10 cellular contexts compared by ENCODE assay signal in the genomic region with DNA sequence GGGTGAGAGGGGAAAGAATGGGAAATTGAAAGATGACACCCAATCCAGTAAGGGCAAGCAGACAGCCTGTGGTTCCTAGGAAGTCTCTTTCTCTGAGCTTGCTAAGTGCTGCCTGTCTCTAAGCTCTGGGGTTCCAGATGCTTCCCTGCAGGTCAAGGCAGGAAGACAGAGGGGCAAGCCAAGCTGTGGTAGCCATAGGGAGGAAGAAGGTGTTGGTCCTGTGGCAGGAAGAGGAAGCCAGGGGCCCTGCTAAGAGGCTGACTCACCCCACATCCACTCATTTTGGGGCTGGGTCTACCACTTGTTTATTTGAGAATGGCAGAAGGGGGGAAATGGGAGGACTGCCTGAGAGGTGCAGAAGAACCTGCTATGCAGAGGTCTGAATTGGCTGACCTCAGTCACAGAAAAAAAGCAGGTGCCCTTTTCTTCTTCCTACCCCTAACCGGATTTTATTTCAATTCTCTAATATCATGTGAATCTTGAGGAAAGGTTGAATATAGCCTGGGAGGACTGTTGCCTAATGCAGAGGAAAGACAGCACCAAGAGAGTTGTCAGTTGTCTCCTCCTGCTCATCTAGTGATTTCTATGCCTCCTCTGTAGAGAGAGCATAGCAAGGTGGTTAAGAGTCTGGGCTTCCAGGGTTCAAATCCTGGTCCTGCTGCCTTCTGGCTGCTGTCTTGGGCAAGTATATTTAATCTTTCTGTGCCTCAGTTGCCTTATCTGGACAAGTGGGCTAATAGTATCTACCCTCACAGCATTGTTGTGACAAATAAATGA. TPM values are rescaled to one million over a fixed set of nuclear protein-coding genes. Genes with fewer than 3 reads are reported as not detected.
DNase-seq lines count a peak whose midpoint lies in the region; ATAC-seq and TF ChIP-seq lines count a peak whose summit lies in the region.
"Had no signal": no experiment of that assay in that cellular context is flagged by ENCODE, and none has a peak within 500 bp of the region (broad histone marks: within the 10 kb centered on the region; RNA-seq: fewer than 3 reads in every experiment).

No MANE protein-coding gene starts in this region.

- no peak overlapping the region for H2BK120ac ChIP-seq in mesendoderm (ENCODE audit: low read depth, low read length)

- no CpG with 5 or more reads among the region's 1 CpG for WGBS in mesendoderm (ENCODE audit: extremely low coverage, insufficient coverage, low lambda C conversion rate)

- H4K8ac ChIP-seq in mesendoderm (ENCODE audit: low read depth, low read length) = no peak overlapping the region

- peak; percentile 35 for DNase-seq in stimulated activated CD4-positive, alpha-beta T cell treated with anti-CD3 and anti-CD28 coated beads, Interleukin-4, amount 100 ng/mL, for 24 hours
- DNase-seq in stimulated activated CD4-positive, alpha-beta T cell treated with anti-CD3 and anti-CD28 coated beads, Interleukin-2, amount 100 ng/mL, for 48 hours = no peak
- DNase-seq in activated T-cell treated with anti-CD3 and anti-CD28 coated beads, Interleukin-2, amount 50 U/mL, for 24 hours = peak; percentile 57
- DNase-seq in mesendoderm (no peak), SIG-M5 (lab: John Stamatoyannopoulos, UW) (no peak), SW480 (ENCODE audit: low spot score) (no peak), Calu3 (no peak)
- DNase-seq: head of caudate nucleus, NCI-H524 had no signal

- H3K27ac Mint-ChIP-seq in activated T-cell treated with anti-CD3 and anti-CD28 coated beads, Interleukin-2, amount 50 U/mL, for 24 hours = peak overlapping the region; percentile 93
- H3K27ac Mint-ChIP-seq in Calu3 (ENCODE audit: unreplicated experiment) = no peak overlapping the region

- no peak overlapping the region for H2BK15ac ChIP-seq in mesendoderm (replicated peaks; ENCODE audit: low read depth)

- no peak overlapping the region for H3K4me3 ChIP-seq in mesendoderm (ENCODE audit: low read length)

- no peak overlapping the region for H3K27ac ChIP-seq in mesendoderm (ENCODE audit: low read depth, low read length)

- H3K4ac ChIP-seq in mesendoderm (ENCODE audit: low read depth, low read length) = no peak overlapping the region

- H3K79me1 ChIP-seq in mesendoderm (ENCODE audit: low read length) = no peaks in the 10 kb centered on the region

- no peaks in the 10 kb centered on the region for H3K79me2 ChIP-seq in mesendoderm (ENCODE audit: control insufficient read depth, insufficient read depth, low read length)

- no peak overlapping the region for H2BK5ac ChIP-seq in mesendoderm (ENCODE audit: low read length)

- intact Hi-C loops in Calu3 (cut with micrococcal nuclease; ENCODE audit: unreplicated experiment) = no loop called here

- H4K5ac ChIP-seq in mesendoderm (ENCODE audit: low read length) = no peak overlapping the region

- no peak overlapping the region for H3K18ac ChIP-seq in mesendoderm (ENCODE audit: low read length)

- no peak overlapping the region for H3K9ac ChIP-seq in mesendoderm (ENCODE audit: low read length)

- no peak overlapping the region for H2AK5ac ChIP-seq in mesendoderm (ENCODE audit: low read length)

- H3K36me3 ChIP-seq in mesendoderm (ENCODE audit: control insufficient read depth, insufficient read depth, low read length) = no peaks in the 10 kb centered on the region

- CTCF ChIA-PET in Calu3 (lab: Charles Lee) = no interaction called here

- ATAC-seq in HG02678 (IDR thresholded peaks at IDR 0.05; ENCODE audit: unreplicated experiment) = no peak

- H3K9me3 Mint-ChIP-seq in activated T-cell treated with anti-CD3 and anti-CD28 coated beads, Interleukin-2, amount 50 U/mL, for 24 hours = peaks cover 5% of the 10 kb centered on the region
- no peaks in the 10 kb centered on the region for H3K9me3 Mint-ChIP-seq in Calu3 (ENCODE audit: low read depth, unreplicated experiment)

- H3K23ac ChIP-seq in mesendoderm (ENCODE audit: low read length) = peak overlapping the region; percentile 15

- H3K4me1 Mint-ChIP-seq in activated T-cell treated with anti-CD3 and anti-CD28 coated beads, Interleukin-2, amount 50 U/mL, for 24 hours (ENCODE audit: low read depth) = peaks cover 83% of the 10 kb centered on the region
- peaks cover 19% of the 10 kb centered on the region for H3K4me1 Mint-ChIP-seq in Calu3 (ENCODE audit: low read depth, unreplicated experiment)

- no peak overlapping the region for H3K4me2 ChIP-seq in mesendoderm (ENCODE audit: low read length)

- H3K56ac ChIP-seq in mesendoderm (ENCODE audit: low read length) = no peak overlapping the region

- peaks cover 62% of the 10 kb centered on the region for H3K36me3 Mint-ChIP-seq in activated T-cell treated with anti-CD3 and anti-CD28 coated beads, Interleukin-2, amount 50 U/mL, for 24 hours (ENCODE audit: low read depth)
- peaks cover 7% of the 10 kb centered on the region for H3K36me3 Mint-ChIP-seq in Calu3 (ENCODE audit: insufficient read depth, unreplicated experiment)

- TF ChIP-seq CTCF in Calu3 (IDR thresholded peaks at IDR 0.05; ENCODE audit: unreplicated experiment) = no peak

- peaks cover 18% of the 10 kb centered on the region for H3K27me3 Mint-ChIP-seq in activated T-cell treated with anti-CD3 and anti-CD28 coated beads, Interleukin-2, amount 50 U/mL, for 24 hours
- H3K27me3 Mint-ChIP-seq in Calu3 (ENCODE audit: unreplicated experiment) = peaks cover 27% of the 10 kb centered on the region

- H3K27me3 ChIP-seq in mesendoderm (ENCODE audit: insufficient read depth, low read length, poor library complexity) = peaks cover 44% of the 10 kb centered on the region

- no peaks in the 10 kb centered on the region for H3K4me1 ChIP-seq in mesendoderm (ENCODE audit: control insufficient read depth, low read depth, low read length)

- BruUV-seq in Calu3 (replicated peaks; lab: Mats Ljungman, UMichigan) = no TSS peak

- peak overlapping the region; percentile 94 for H3K4me3 Mint-ChIP-seq in activated T-cell treated with anti-CD3 and anti-CD28 coated beads, Interleukin-2, amount 50 U/mL, for 24 hours
- H3K4me3 Mint-ChIP-seq in Calu3 (ENCODE audit: low read depth, unreplicated experiment) = no peak overlapping the region

RNA-seq across cellular contexts. Expression of a gene that starts 27.4 kb away (rescaled TPM):
- polyA plus RNA-seq in mesendoderm (2013, experiment 1 of 2) = 0.60 TPM
- polyA plus RNA-seq in mesendoderm (2013, experiment 2 of 2) = 0.43 TPM
- total RNA-seq in Calu3 (2022) = not detected in 2 replicates

Comparison
In these comparisons a context has a peak if more than half of its experiments do, and no peak if none do; other contexts are left out.
1. DNase-seq: peak in stimulated activated CD4-positive, alpha-beta T cell treated with anti-CD3 and anti-CD28 coated beads, Interleukin-4, amount 100 ng/mL, for 24 hours (single experiment) and activated T-cell treated with anti-CD3 and anti-CD28 coated beads, Interleukin-2, amount 50 U/mL, for 24 hours (single experiment); none in stimulated activated CD4-positive, alpha-beta T cell treated with anti-CD3 and anti-CD28 coated beads, Interleukin-2, amount 100 ng/mL, for 48 hours (0 of 2), mesendoderm (single experiment), SIG-M5 (single experiment), SW480 (single experiment) and Calu3 (single experiment).